Comparison of ENCODE assay signal across 1 cellular context in genomic region chr19:39881495-39882110, GRCh38.
TF ChIP-seq lines count a peak whose summit lies in the region.

No MANE protein-coding gene starts in this region.

TF ChIP-seq in H1, 55 proteins besides CTCF, POLR2A, EP300 and RAD21:
- peak; percentile 20; the same call in 1 of the 2 replicates for TF ChIP-seq E2F6 (IDR thresholded peaks at IDR 0.05)
